In genomic region chr1:232077809-232078208, GRCh38 we compare ENCODE assay signal across 8 cellular contexts.
"Had no signal": no experiment of that assay in that cellular context is flagged by ENCODE, and none has a peak within 500 bp of the region (broad histone marks: within the 10 kb centered on the region; RNA-seq: fewer than 3 reads in every experiment).

No MANE protein-coding gene starts in this region.

- FAIRE-seq: G401.6, GM12878, GM12891, GM12892, GM18507, GM19239 had no signal

- ATAC-seq: GM12878 had no signal

- DNase-seq: GDM1, GF-D8 had no signal

- H3K4me3 ChIP-seq: GM12878 had no signal
